Comparison of ENCODE assay signal across 8 cellular contexts in genomic region chr5:142713151-142713706, GRCh38. TPM values are rescaled to one million over a fixed set of nuclear protein-coding genes. Genes with fewer than 3 reads are reported as not detected.
A peak's percentile ranks its signal among the peaks of the same experiment; 100 is the strongest.
DNase-seq lines count a peak whose midpoint lies in the region; ATAC-seq and TF ChIP-seq lines count a peak whose summit lies in the region.

No MANE protein-coding gene starts in this region.

- no peaks in the 10 kb centered on the region for H3K4me1 ChIP-seq in Peyer's patch

- peaks cover 13% of the 10 kb centered on the region for H3K27me3 Mint-ChIP-seq in IgD-negative memory B cell
- peaks cover 10% of the 10 kb centered on the region for H3K27me3 Mint-ChIP-seq in activated T-helper 1 cell treated with anti-CD3 and anti-CD28 coated beads, Interleukin-12 subunit alpha, Interleukin-12 subunit beta, Interleukin-2, Interleukin-4 antibody, amounts not matched to agents 30 ng/mL and 10 ng/mL and 1 ng/mL, durations not matched to agents 14 hours and 24 hours and 36 hours (ENCODE audit: insufficient read depth)
- H3K27me3 Mint-ChIP-seq in naive thymus-derived CD8-positive, alpha-beta T cell: peaks cover 0 to 15% (median 3%) of the 10 kb centered on the region in 5 donors
- H3K27me3 Mint-ChIP-seq in stimulated activated naive B cell treated with anti-CD40 and anti-IgM and Interleukin-4, amounts not matched to agents 10 μg/mL and 1 μg/mL and 100 μg/mL, for 72 hours: peaks cover 19 to 35% of the 10 kb centered on the region in 2 donors

- H3K9me3 ChIP-seq in Peyer's patch: no peaks in the 10 kb centered on the region

- peak; percentile 48 to 94 (median 92) for TF ChIP-seq CTCF in Peyer's patch (IDR thresholded peaks at IDR 0.05)

- H3K27ac ChIP-seq in Peyer's patch: peak overlapping the region; percentile 35 to 79 (median 62)

- no peak for TF ChIP-seq POLR2A in Peyer's patch (IDR thresholded peaks at IDR 0.05)

- no peak overlapping the region for H3K27ac Mint-ChIP-seq in IgD-negative memory B cell
- no peak overlapping the region for H3K27ac Mint-ChIP-seq in activated T-helper 1 cell treated with anti-CD3 and anti-CD28 coated beads, Interleukin-12 subunit alpha, Interleukin-12 subunit beta, Interleukin-2, Interleukin-4 antibody, amounts not matched to agents 30 ng/mL and 10 ng/mL and 1 ng/mL, durations not matched to agents 14 hours and 24 hours and 36 hours
- peak overlapping the region in 6 of 10 donors; percentile 25 to 61 (median 45) for H3K27ac Mint-ChIP-seq in naive thymus-derived CD8-positive, alpha-beta T cell
- no peak overlapping the region for H3K27ac Mint-ChIP-seq in stimulated activated naive B cell treated with anti-CD40 and anti-IgM and Interleukin-4, amounts not matched to agents 10 μg/mL and 1 μg/mL and 100 μg/mL, for 72 hours

- no peaks in the 10 kb centered on the region for H3K9me3 Mint-ChIP-seq in IgD-negative memory B cell
- H3K9me3 Mint-ChIP-seq in activated T-helper 1 cell treated with anti-CD3 and anti-CD28 coated beads, Interleukin-12 subunit alpha, Interleukin-12 subunit beta, Interleukin-2, Interleukin-4 antibody, amounts not matched to agents 30 ng/mL and 10 ng/mL and 1 ng/mL, durations not matched to agents 14 hours and 24 hours and 36 hours: peaks cover 13% of the 10 kb centered on the region
- H3K9me3 Mint-ChIP-seq in naive thymus-derived CD8-positive, alpha-beta T cell: peaks cover 0 to 3% (median 0%) of the 10 kb centered on the region in 9 donors
- peaks cover 3 to 4% of the 10 kb centered on the region in 2 donors for H3K9me3 Mint-ChIP-seq in stimulated activated naive B cell treated with anti-CD40 and anti-IgM and Interleukin-4, amounts not matched to agents 10 μg/mL and 1 μg/mL and 100 μg/mL, for 72 hours

- no peaks in the 10 kb centered on the region for H3K27me3 ChIP-seq in Peyer's patch

- DNase-seq in DMS53 (lab: John Stamatoyannopoulos, UW) (peak; percentile 94), Peyer's patch (peak; percentile 80 to 94 (median 93)), fibroblast of peridontal ligament (ENCODE audit: extremely low read depth) (peak; percentile 86)
- DNase-seq in activated T-helper 1 cell treated with anti-CD3 and anti-CD28 coated beads, Interleukin-12 subunit alpha, Interleukin-12 subunit beta, Interleukin-2, Interleukin-4 antibody, amounts not matched to agents 30 ng/mL and 10 ng/mL and 1 ng/mL, durations not matched to agents 14 hours and 24 hours and 36 hours (ENCODE audit: low spot score): peak; percentile 75
- peak; percentile 68 to 94 (median 86) for DNase-seq in naive thymus-derived CD8-positive, alpha-beta T cell
- peak; percentile 84 for DNase-seq in stimulated activated naive B cell treated with anti-CD40 and anti-IgM and Interleukin-4, amounts not matched to agents 10 μg/mL and 1 μg/mL and 100 μg/mL, for 72 hours

- peaks cover 4% of the 10 kb centered on the region for H3K36me3 Mint-ChIP-seq in IgD-negative memory B cell
- H3K36me3 Mint-ChIP-seq in activated T-helper 1 cell treated with anti-CD3 and anti-CD28 coated beads, Interleukin-12 subunit alpha, Interleukin-12 subunit beta, Interleukin-2, Interleukin-4 antibody, amounts not matched to agents 30 ng/mL and 10 ng/mL and 1 ng/mL, durations not matched to agents 14 hours and 24 hours and 36 hours (ENCODE audit: low read depth): peaks cover 1% of the 10 kb centered on the region
- no peaks in the 10 kb centered on the region for H3K36me3 Mint-ChIP-seq in naive thymus-derived CD8-positive, alpha-beta T cell
- peaks cover 0 to 4% of the 10 kb centered on the region in 2 donors for H3K36me3 Mint-ChIP-seq in stimulated activated naive B cell treated with anti-CD40 and anti-IgM and Interleukin-4, amounts not matched to agents 10 μg/mL and 1 μg/mL and 100 μg/mL, for 72 hours

- intact Hi-C loops in activated T-helper 1 cell treated with anti-CD3 and anti-CD28 coated beads, Interleukin-12 subunit alpha, Interleukin-12 subunit beta, Interleukin-2, Interleukin-4 antibody, amounts not matched to agents 30 ng/mL and 10 ng/mL and 1 ng/mL, durations not matched to agents 14 hours and 24 hours and 36 hours (cut with micrococcal nuclease): loop anchor here (1.0 to 10.0 kb wide), 8 partner anchors 36 to 1479 kb away; partner anchors contain the start of gene ARHGAP26

- H3K4me3 Mint-ChIP-seq in IgD-negative memory B cell: peak overlapping the region; percentile 37 to 90 (median 80)
- H3K4me3 Mint-ChIP-seq in activated T-helper 1 cell treated with anti-CD3 and anti-CD28 coated beads, Interleukin-12 subunit alpha, Interleukin-12 subunit beta, Interleukin-2, Interleukin-4 antibody, amounts not matched to agents 30 ng/mL and 10 ng/mL and 1 ng/mL, durations not matched to agents 14 hours and 24 hours and 36 hours: peak overlapping the region; percentile 71
- peak overlapping the region; percentile 64 to 86 (median 74) for H3K4me3 Mint-ChIP-seq in naive thymus-derived CD8-positive, alpha-beta T cell
- peak overlapping the region; percentile 82 to 86 for H3K4me3 Mint-ChIP-seq in stimulated activated naive B cell treated with anti-CD40 and anti-IgM and Interleukin-4, amounts not matched to agents 10 μg/mL and 1 μg/mL and 100 μg/mL, for 72 hours

- peak; percentile 97 for ATAC-seq in GM21576 (IDR thresholded peaks at IDR 0.05; ENCODE audit: unreplicated experiment)
- peak; percentile 98 to 99 for ATAC-seq in naive thymus-derived CD8-positive, alpha-beta T cell
- ATAC-seq in stimulated activated naive B cell treated with anti-CD40 and anti-IgM and Interleukin-4, amounts not matched to agents 10 μg/mL and 1 μg/mL and 100 μg/mL, for 72 hours (replicated peaks): peak; percentile 99

- no peaks in the 10 kb centered on the region for H3K36me3 ChIP-seq in Peyer's patch

- POLR2A ChIA-PET in naive thymus-derived CD8-positive, alpha-beta T cell (lab: Charles Lee): interaction anchor here (0.7 to 1.5 kb wide), 4 partner anchors 9 to 175 kb away, joined by 3 to 4 read pairs (median 3); no protein-coding TSS in a partner anchor

- H3K4me3 ChIP-seq in Peyer's patch: peak overlapping the region; percentile 34 to 65 (median 52)

- H3K4me1 Mint-ChIP-seq in IgD-negative memory B cell: peaks cover 0 to 3% (median 0%) of the 10 kb centered on the region in 3 donors
- H3K4me1 Mint-ChIP-seq in activated T-helper 1 cell treated with anti-CD3 and anti-CD28 coated beads, Interleukin-12 subunit alpha, Interleukin-12 subunit beta, Interleukin-2, Interleukin-4 antibody, amounts not matched to agents 30 ng/mL and 10 ng/mL and 1 ng/mL, durations not matched to agents 14 hours and 24 hours and 36 hours (ENCODE audit: low read depth): peaks cover 13% of the 10 kb centered on the region
- H3K4me1 Mint-ChIP-seq in naive thymus-derived CD8-positive, alpha-beta T cell: peaks cover 3 to 19% (median 5%) of the 10 kb centered on the region in 4 donors
- H3K4me1 Mint-ChIP-seq in stimulated activated naive B cell treated with anti-CD40 and anti-IgM and Interleukin-4, amounts not matched to agents 10 μg/mL and 1 μg/mL and 100 μg/mL, for 72 hours: peaks cover 0 to 13% of the 10 kb centered on the region in 2 donors

RNA-seq across cellular contexts. Expression of gene FGF1, which starts 27.3 kb away (rescaled TPM):
- polyA plus RNA-seq in IgD-negative memory B cell: not detected
- total RNA-seq in Peyer's patch: not detected
- 0.08 TPM in 1 of 2 replicates, not detected in the other for total RNA-seq in activated T-helper 1 cell treated with anti-CD3 and anti-CD28 coated beads, Interleukin-12 subunit alpha, Interleukin-12 subunit beta, Interleukin-2, Interleukin-4 antibody, amounts not matched to agents 30 ng/mL and 10 ng/mL and 1 ng/mL, durations not matched to agents 14 hours and 24 hours and 36 hours
- not detected for total RNA-seq in naive thymus-derived CD8-positive, alpha-beta T cell
- polyA plus RNA-seq in naive thymus-derived CD8-positive, alpha-beta T cell: not detected

RNA-seq across cellular contexts. Expression of gene ARHGAP26, which starts 56.9 kb away (rescaled TPM):
- 1.6 TPM for polyA plus RNA-seq in IgD-negative memory B cell
- total RNA-seq in Peyer's patch: 100 to 1,000 TPM in 3 of 4 donors, 10 to 100 TPM in 1; 60.1 to 180 (median 126) TPM
- 20.0 and 21.2 TPM in 2 replicates for total RNA-seq in activated T-helper 1 cell treated with anti-CD3 and anti-CD28 coated beads, Interleukin-12 subunit alpha, Interleukin-12 subunit beta, Interleukin-2, Interleukin-4 antibody, amounts not matched to agents 30 ng/mL and 10 ng/mL and 1 ng/mL, durations not matched to agents 14 hours and 24 hours and 36 hours
- total RNA-seq in naive thymus-derived CD8-positive, alpha-beta T cell: 10 to 100 TPM; 27.7 to 30.5 TPM
- polyA plus RNA-seq in naive thymus-derived CD8-positive, alpha-beta T cell: 10 to 100 TPM in 2 of 3 donors, 1 to 10 TPM in 1; 9.1 to 15.7 (median 11.6) TPM

Comparison
In these comparisons a context has a peak if more than half of its experiments do, and no peak if none do; other contexts are left out.
1. Peak in every context shown above with its lines: DNase-seq, ATAC-seq, H3K4me3 ChIP-seq and H3K27ac ChIP-seq.
2. H3K27ac Mint-ChIP-seq: peak in naive thymus-derived CD8-positive, alpha-beta T cell (6 of 10); none in IgD-negative memory B cell (0 of 3), activated T-helper 1 cell treated with anti-CD3 and anti-CD28 coated beads, Interleukin-12 subunit alpha, Interleukin-12 subunit beta, Interleukin-2, Interleukin-4 antibody, amounts not matched to agents 30 ng/mL and 10 ng/mL and 1 ng/mL, durations not matched to agents 14 hours and 24 hours and 36 hours (single experiment) and stimulated activated naive B cell treated with anti-CD40 and anti-IgM and Interleukin-4, amounts not matched to agents 10 μg/mL and 1 μg/mL and 100 μg/mL, for 72 hours (single experiment).